Comparison of ENCODE assay signal across 6 cellular contexts in genomic region chr3:137148406-137148805, GRCh38.
"Had no signal": no experiment of that assay in that cellular context is flagged by ENCODE, and none has a peak within 500 bp of the region (broad histone marks: within the 10 kb centered on the region; RNA-seq: fewer than 3 reads in every experiment).

No MANE protein-coding gene starts in this region.

- H3K4me3 ChIP-seq: GM23248, K562 had no signal

- H3K9ac ChIP-seq: GM23248 had no signal

- H3K27ac ChIP-seq: GM23248 had no signal

- H2AFZ ChIP-seq: GM23248 had no signal

- H3K27ac Mint-ChIP-seq: H9 had no signal

- H3K9me3 Mint-ChIP-seq: H9 had no signal

- DNase-seq: GM23248, H9, HCEC 1CT, IMR-90, KG1 had no signal

- H3K4me3 Mint-ChIP-seq: H9 had no signal

- ATAC-seq: K562 had no signal
